31 cellular contexts compared by ENCODE assay signal in genomic region chr1:13943055-13943454, GRCh38.
"Had no signal": no experiment of that assay in that cellular context is flagged by ENCODE, and none has a peak within 500 bp of the region (broad histone marks: within the 10 kb centered on the region; RNA-seq: fewer than 3 reads in every experiment).

No MANE protein-coding gene starts in this region.

- DNase-seq: natural killer cell; occipital lobe; ovary; posterior cingulate gyrus; psoas muscle; right cardiac atrium; spleen; stimulated activated CD4-positive, alpha-beta T cell treated with anti-CD3 and anti-CD28 coated beads, Interleukin-12 subunit alpha, Interleukin-12 subunit beta, amount 100 ng/mL, for 4 hours; stimulated activated CD4-positive, alpha-beta T cell treated with anti-CD3 and anti-CD28 coated beads, Interleukin-1b, Interleukin-23, amount 100 ng/mL, for 48 hours; stimulated activated CD4-positive, alpha-beta T cell treated with anti-CD3 and anti-CD28 coated beads, Interleukin-4, amount 100 ng/mL, for 1 hour; stimulated activated CD4-positive, alpha-beta T cell treated with anti-CD3 and anti-CD28 coated beads, Interleukin-4, amount 100 ng/mL, for 4 hours; stimulated activated CD8-positive, alpha-beta memory T cell treated with anti-CD3 and anti-CD28 coated beads, Interleukin-4, amount 100 ng/mL, for 48 hours; stimulated activated naive CD4-positive, alpha-beta T cell; stimulated activated naive CD8-positive, alpha-beta T cell treated with anti-CD3 and anti-CD28 coated beads, Interleukin-15, amount 100 ng/mL, for 72 hours; stimulated activated naive CD8-positive, alpha-beta T cell treated with anti-CD3 and anti-CD28 coated beads, Interleukin-15, Interleukin-2, amounts not matched to agents 100 U/mL and 50 U/mL, for 24 hours; substantia nigra; testis; tibial artery; transverse colon; upper lobe of right lung; uterus had no signal

- H3K79me2 ChIP-seq: parathyroid adenoma had no signal

- H3K4me2 ChIP-seq: neural progenitor cell, smooth muscle cell had no signal

- ATAC-seq: natural killer cell; psoas muscle; right cardiac atrium; sciatic nerve; stimulated activated memory B cell treated with anti-CD40 and anti-IgM and Interleukin-4, amounts not matched to agents 10 μg/mL and 1 μg/mL and 100 μg/mL, for 72 hours; stimulated activated naive CD8-positive, alpha-beta T cell treated with anti-CD3 and anti-CD28 coated beads, Interleukin-15, amount 100 ng/mL, for 72 hours; stimulated activated naive CD8-positive, alpha-beta T cell treated with anti-CD3 and anti-CD28 coated beads, Interleukin-15, Interleukin-2, amounts not matched to agents 100 U/mL and 50 U/mL, for 24 hours; upper lobe of right lung had no signal

- H3K27ac Mint-ChIP-seq: natural killer cell; nephron; neural progenitor cell; progenitor cell of endocrine pancreas; stimulated activated memory B cell treated with anti-CD40 and anti-IgM and Interleukin-4, amounts not matched to agents 10 μg/mL and 1 μg/mL and 100 μg/mL, for 72 hours; stimulated activated naive CD8-positive, alpha-beta T cell treated with anti-CD3 and anti-CD28 coated beads, Interleukin-15, amount 100 ng/mL, for 72 hours; type B pancreatic cell had no signal

- H3K36me3 Mint-ChIP-seq: natural killer cell; neural progenitor cell; stimulated activated memory B cell treated with anti-CD40 and anti-IgM and Interleukin-4, amounts not matched to agents 10 μg/mL and 1 μg/mL and 100 μg/mL, for 72 hours; type B pancreatic cell had no signal

- H3K27ac ChIP-seq: neural progenitor cell, ovary, parathyroid adenoma, psoas muscle, skin epidermis, spleen, suprapubic skin, testis, tibial artery, transverse colon, upper lobe of right lung, uterus had no signal

- H3K4me1 Mint-ChIP-seq: natural killer cell; nephron; neural progenitor cell; stimulated activated memory B cell treated with anti-CD40 and anti-IgM and Interleukin-4, amounts not matched to agents 10 μg/mL and 1 μg/mL and 100 μg/mL, for 72 hours; stimulated activated naive CD8-positive, alpha-beta T cell treated with anti-CD3 and anti-CD28 coated beads, Interleukin-15, amount 100 ng/mL, for 72 hours had no signal

- H3K4me1 ChIP-seq: neural progenitor cell, parathyroid adenoma, psoas muscle, spleen, testis, tibial artery, transverse colon, upper lobe of right lung, uterus had no signal

- H3K4me3 ChIP-seq: neural progenitor cell, ovary, psoas muscle, skin epidermis, smooth muscle cell, spleen, suprapubic skin, testis, tibial artery, transverse colon, upper lobe of right lung, uterus had no signal

- H2AFZ ChIP-seq: neural progenitor cell, parathyroid adenoma had no signal

- H3K36me3 ChIP-seq: neural progenitor cell, ovary, spleen, suprapubic skin, tibial artery, transverse colon, upper lobe of right lung, uterus had no signal

- H3K27me3 ChIP-seq: neural progenitor cell, ovary, testis, tibial artery, transverse colon, upper lobe of right lung, uterus had no signal

- H3K4me3 Mint-ChIP-seq: natural killer cell; nephron; neural progenitor cell; stimulated activated memory B cell treated with anti-CD40 and anti-IgM and Interleukin-4, amounts not matched to agents 10 μg/mL and 1 μg/mL and 100 μg/mL, for 72 hours; stimulated activated naive CD8-positive, alpha-beta T cell treated with anti-CD3 and anti-CD28 coated beads, Interleukin-15, amount 100 ng/mL, for 72 hours; type B pancreatic cell had no signal

- H3K9ac ChIP-seq: neural progenitor cell, parathyroid adenoma had no signal

- H3K9me3 ChIP-seq: ovary, psoas muscle, testis, tibial artery, uterus had no signal
